30 cellular contexts compared by ENCODE assay signal in the genomic region with DNA sequence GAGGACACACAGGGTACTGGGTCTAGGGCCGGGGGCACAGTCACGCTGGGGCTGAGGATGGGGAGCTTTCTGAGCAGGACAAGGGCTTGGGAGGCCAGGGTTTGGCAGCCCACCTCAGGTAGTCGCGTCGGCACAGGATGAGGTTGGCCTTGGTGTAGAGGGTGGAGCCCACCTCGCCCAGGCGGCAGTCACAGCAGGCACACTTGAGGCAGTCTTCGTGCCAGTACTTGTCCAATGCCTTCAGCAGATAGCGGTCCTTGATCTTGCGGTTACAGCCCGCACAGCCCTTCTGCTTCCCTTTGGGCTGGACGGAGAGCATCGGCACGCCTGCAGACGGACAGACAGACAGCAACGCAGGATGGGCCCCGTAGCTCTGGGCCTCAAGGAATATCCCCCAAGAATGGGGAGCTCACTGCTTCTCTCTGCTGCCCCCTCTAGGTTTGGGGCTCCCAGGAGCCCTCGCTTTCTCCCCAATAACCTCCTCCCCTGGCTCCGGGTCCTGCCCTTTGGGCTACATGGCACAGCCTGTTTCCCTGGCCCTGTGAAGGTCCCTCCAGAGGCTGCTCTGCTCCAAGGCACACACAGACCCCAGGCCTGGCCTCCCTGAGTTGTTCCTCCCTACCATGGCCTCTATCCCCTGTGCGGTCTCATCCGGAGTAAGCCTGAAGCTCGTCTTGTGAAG. TPM values are rescaled to one million over a fixed set of nuclear protein-coding genes. Genes with fewer than 3 reads are reported as not detected.
A peak's percentile ranks its signal among the peaks of the same experiment; 100 is the strongest.
DNase-seq lines count a peak whose midpoint lies in the region; ATAC-seq and TF ChIP-seq lines count a peak whose summit lies in the region.
"Had no signal": no experiment of that assay in that cellular context is flagged by ENCODE, and none has a peak within 500 bp of the region (broad histone marks: within the 10 kb centered on the region; RNA-seq: fewer than 3 reads in every experiment).

No MANE protein-coding gene starts in this region.

- no peaks in the 10 kb centered on the region for H3K9me3 Mint-ChIP-seq in T-cell
- H3K9me3 Mint-ChIP-seq: activated CD4-positive, alpha-beta memory T cell treated with anti-CD3 and anti-CD28 coated beads for 36 hours had no signal

- no peak for TF ChIP-seq EP300 in sigmoid colon (IDR thresholded peaks at IDR 0.05)

- H3K4me3 ChIP-seq in DOHH2 (ENCODE audit: low read length) (no peak overlapping the region), Karpas-422 (ENCODE audit: low read length) (no peak overlapping the region), choroid plexus epithelial cell (ENCODE audit: low read depth, low read length) (no peak overlapping the region), osteoblast (ENCODE audit: insufficient read depth, low read length) (no peak overlapping the region), sigmoid colon (no peak overlapping the region)
- no peak overlapping the region for H3K4me3 ChIP-seq in effector memory CD4-positive, alpha-beta T cell (ENCODE audit: insufficient read depth, low read depth, low read length, poor library complexity, severe bottlenecking)
- H3K4me3 ChIP-seq: PC-9, stomach, thyroid gland had no signal

- no peak overlapping the region for H3K4me3 Mint-ChIP-seq in T-cell
- H3K4me3 Mint-ChIP-seq: activated CD4-positive, alpha-beta memory T cell treated with anti-CD3 and anti-CD28 coated beads for 36 hours had no signal

- WGBS in sigmoid colon, 2 donors, result 92 to 94% methylated on average over 22 of the region's 22 CpGs

- no peak overlapping the region for H3K27ac Mint-ChIP-seq in T-cell
- H3K27ac Mint-ChIP-seq: activated CD4-positive, alpha-beta memory T cell treated with anti-CD3 and anti-CD28 coated beads for 36 hours; progenitor cell of endocrine pancreas had no signal

- H3K9me3 ChIP-seq in DOHH2 (ENCODE audit: control insufficient read depth, insufficient read depth, low read length), result no peaks in the 10 kb centered on the region
- H3K9me3 ChIP-seq in Karpas-422 (ENCODE audit: low read length), result no peaks in the 10 kb centered on the region
- no peaks in the 10 kb centered on the region for H3K9me3 ChIP-seq in osteoblast (ENCODE audit: low read depth, low read length)
- no peaks in the 10 kb centered on the region for H3K9me3 ChIP-seq in effector memory CD4-positive, alpha-beta T cell (ENCODE audit: control insufficient read depth, low read length)
- no peaks in the 10 kb centered on the region for H3K9me3 ChIP-seq in sigmoid colon
- H3K9me3 ChIP-seq: neutrophil, stomach, thyroid gland had no signal

- H3K79me2 ChIP-seq in DOHH2 (ENCODE audit: control insufficient read depth, low read length) (no peaks in the 10 kb centered on the region), Karpas-422 (ENCODE audit: low read length) (no peaks in the 10 kb centered on the region), osteoblast (ENCODE audit: insufficient read depth, low read length) (no peaks in the 10 kb centered on the region)

- H3K4me1 Mint-ChIP-seq in T-cell, result peaks cover 5 to 10% (median 9%) of the 10 kb centered on the region in 3 donors

- intact Hi-C loops in sigmoid colon (cut with DNase I), result no loop called here

- no peak for TF ChIP-seq POLR2A in sigmoid colon (IDR thresholded peaks at IDR 0.05)

- H3K4me2 ChIP-seq in DOHH2 (ENCODE audit: low read length) (no peak overlapping the region), Karpas-422 (ENCODE audit: low read depth, low read length, poor library complexity, severe bottlenecking) (no peak overlapping the region), osteoblast (ENCODE audit: insufficient read depth, low read length) (no peak overlapping the region)
- H3K4me2 ChIP-seq: KMS-11, PC-9 had no signal

- ATAC-seq in T-cell (replicated peaks in 1 of 4), result no peak
- ATAC-seq: sciatic nerve had no signal

- CTCF ChIA-PET in T-cell (lab: Charles Lee), result interaction anchor here in 1 of 2 donors (1.4 kb wide), 1 partner anchor 22 kb away, joined by 3 read pairs; no protein-coding TSS in a partner anchor

- DNase-seq in Karpas-422 (peak; percentile 43), choroid plexus epithelial cell (ENCODE audit: low read depth) (no peak), osteoblast (ENCODE audit: insufficient read length, low spot score, missing footprints) (peak; percentile 51), T-cell (no peak), sigmoid colon (no peak)
- no peak for DNase-seq in effector memory CD4-positive, alpha-beta T cell
- DNase-seq: activated CD4-positive, alpha-beta memory T cell treated with anti-CD3 and anti-CD28 coated beads for 36 hours; activated CD4-positive, alpha-beta T cell treated with anti-CD3 and anti-CD28 coated beads for 1 hour; activated CD8-positive, alpha-beta memory T cell treated with anti-CD3 and anti-CD28 coated beads, Interleukin-2, amount 50 U/mL, for 4 hours; activated naive CD4-positive, alpha-beta T cell treated with anti-CD3 and anti-CD28 coated beads, Interleukin-2, amount 50 U/mL, for 16 hours; effector CD4-positive, alpha-beta T cell; GDM1; GOT3; MM.1S; NCI-H2227 treated with DMSO at 0.1 percent for 48 hours; NCI-H526 treated with DMSO at 0.1 percent for 48 hours; PC-9; Right ventricle myocardium superior; stimulated activated CD4-positive, alpha-beta T cell treated with anti-CD3 and anti-CD28 coated beads, Interleukin-4, amount 100 ng/mL, for 1 hour; stomach; T-helper 2 cell had no signal

- TF ChIP-seq CTCF in DOHH2 (IDR thresholded peaks at IDR 0.05; ENCODE audit: low read depth, low read length, poor library complexity, severe bottlenecking) (peak; percentile 22), choroid plexus epithelial cell (conservative IDR thresholded peaks at IDR 0.05; ENCODE audit: low read depth, low read length) (peak; percentile 1), osteoblast (IDR thresholded peaks at IDR 0.05; ENCODE audit: extremely low read depth, low read depth, low read length) (no peak), sigmoid colon (IDR thresholded peaks at IDR 0.05) (no peak)

- H3K27me3 ChIP-seq in DOHH2 (ENCODE audit: control insufficient read depth, low read length), result no peaks in the 10 kb centered on the region
- no peaks in the 10 kb centered on the region for H3K27me3 ChIP-seq in Karpas-422 (ENCODE audit: low read length)
- no peaks in the 10 kb centered on the region for H3K27me3 ChIP-seq in osteoblast (ENCODE audit: insufficient read depth, low read length)
- no peaks in the 10 kb centered on the region for H3K27me3 ChIP-seq in effector memory CD4-positive, alpha-beta T cell (replicated peaks; ENCODE audit: control insufficient read depth, insufficient read depth, low read length, poor library complexity, severe bottlenecking)
- peaks cover 0 to 5% (median 0%) of the 10 kb centered on the region in 3 donors for H3K27me3 ChIP-seq in sigmoid colon
- H3K27me3 ChIP-seq: neutrophil, stomach, thyroid gland had no signal

- H3K27ac ChIP-seq in DOHH2 (ENCODE audit: low read depth, low read length) (no peak overlapping the region), Karpas-422 (ENCODE audit: low read length) (no peak overlapping the region), osteoblast (ENCODE audit: low read depth, low read length) (no peak overlapping the region), sigmoid colon (no peak overlapping the region)
- H3K27ac ChIP-seq in effector memory CD4-positive, alpha-beta T cell (ENCODE audit: insufficient read depth, low read length, poor library complexity, severe bottlenecking), result no peak overlapping the region
- H3K27ac ChIP-seq: KMS-11, neutrophil, PC-9 had no signal

- no peaks in the 10 kb centered on the region for H3K36me3 ChIP-seq in DOHH2 (ENCODE audit: control insufficient read depth, low read length)
- H3K36me3 ChIP-seq in Karpas-422 (ENCODE audit: insufficient read depth, low read length), result no peaks in the 10 kb centered on the region
- H3K36me3 ChIP-seq in osteoblast (ENCODE audit: insufficient read depth, low read length), result no peaks in the 10 kb centered on the region
- H3K36me3 ChIP-seq in effector memory CD4-positive, alpha-beta T cell (ENCODE audit: control insufficient read depth, insufficient read depth, low read length), result no peaks in the 10 kb centered on the region
- H3K36me3 ChIP-seq in sigmoid colon, result no peaks in the 10 kb centered on the region
- H3K36me3 ChIP-seq: neutrophil, stomach, thyroid gland had no signal

- H3K9ac ChIP-seq in Karpas-422 (ENCODE audit: low read length), result no peak overlapping the region
- H3K9ac ChIP-seq: KMS-11 had no signal

- H3K9me2 ChIP-seq in DOHH2 (replicated peaks; ENCODE audit: control insufficient read depth, low read length) (no peaks in the 10 kb centered on the region), Karpas-422 (replicated peaks; ENCODE audit: insufficient read depth, low read length) (no peaks in the 10 kb centered on the region)

- POLR2A ChIA-PET in T-cell (lab: Charles Lee), result interaction anchor here in 1 of 2 donors (0.5 kb wide), 1 partner anchor 11 kb away, joined by 3 read pairs; no protein-coding TSS in a partner anchor

- H3K4me1 ChIP-seq in DOHH2 (ENCODE audit: control insufficient read depth, low read length), result no peaks in the 10 kb centered on the region
- H3K4me1 ChIP-seq in Karpas-422 (ENCODE audit: low read length), result no peaks in the 10 kb centered on the region
- no peaks in the 10 kb centered on the region for H3K4me1 ChIP-seq in osteoblast (ENCODE audit: insufficient read depth, low read length)
- H3K4me1 ChIP-seq in effector memory CD4-positive, alpha-beta T cell (ENCODE audit: control insufficient read depth, insufficient read depth, low read length, poor library complexity, severe bottlenecking), result no peaks in the 10 kb centered on the region
- H3K4me1 ChIP-seq in sigmoid colon, result peaks cover 0 to 13% (median 3%) of the 10 kb centered on the region in 4 donors

- no peak overlapping the region for H2AFZ ChIP-seq in Karpas-422 (ENCODE audit: low read length)
- H2AFZ ChIP-seq in osteoblast (ENCODE audit: low read length), result no peak overlapping the region
- H2AFZ ChIP-seq: PC-9 had no signal

- no peaks in the 10 kb centered on the region for H3F3A ChIP-seq in DOHH2 (ENCODE audit: control insufficient read depth, insufficient read depth)

- H4K20me1 ChIP-seq in DOHH2 (ENCODE audit: control insufficient read depth, insufficient read depth, low read depth, low read length) (no peaks in the 10 kb centered on the region), Karpas-422 (ENCODE audit: insufficient read depth, low read depth, low read length) (no peaks in the 10 kb centered on the region), osteoblast (ENCODE audit: insufficient read depth, low read length) (no peaks in the 10 kb centered on the region)

- H3K27me3 Mint-ChIP-seq in T-cell, result peaks cover 0 to 2% of the 10 kb centered on the region in 2 donors
- H3K27me3 Mint-ChIP-seq: activated CD4-positive, alpha-beta memory T cell treated with anti-CD3 and anti-CD28 coated beads for 36 hours had no signal

- H3K36me3 Mint-ChIP-seq in T-cell, result no peaks in the 10 kb centered on the region
- H3K36me3 Mint-ChIP-seq: activated CD4-positive, alpha-beta memory T cell treated with anti-CD3 and anti-CD28 coated beads for 36 hours had no signal

RNA-seq across cellular contexts. Expression of gene LMO1, which starts 33.4 kb away (rescaled TPM):
- not detected in 2 replicates for total RNA-seq in Karpas-422 (2014; rRNA removed; shearing (Covaris generic); ENCODE audit: low replicate concordance)
- total RNA-seq in osteoblast (not detected in 2 replicates), T-cell (not detected), sigmoid colon (1 to 10 TPM in 1 of 4 donors, under 1 TPM in 1, not detected in 2; 0.66 to 1.8 TPM)
- polyA plus RNA-seq in sigmoid colon, result under 1 TPM in 1 of 3 donors, not detected in 2; 0.04 TPM
- total RNA-seq: activated CD4-positive, alpha-beta memory T cell treated with anti-CD3 and anti-CD28 coated beads for 36 hours; left lobe of liver; PC-9; stomach had no signal
- polyA plus RNA-seq: AG04450, BJ had no signal

Comparison
In these comparisons a context has a peak if more than half of its experiments do, and no peak if none do; other contexts are left out.
1. CTCF ChIP-seq: peak in DOHH2 (single experiment) and choroid plexus epithelial cell (single experiment); none in osteoblast (single experiment) and sigmoid colon (0 of 4).
2. DNase-seq: peak in Karpas-422 (single experiment) and osteoblast (single experiment); none in choroid plexus epithelial cell (single experiment), effector memory CD4-positive, alpha-beta T cell (0 of 3), T-cell (0 of 34) and sigmoid colon (single experiment).